ENCODE assay signal across 9 cellular contexts in genomic region chr2:72143441-72144356, GRCh38. TPM values are rescaled to one million over a fixed set of nuclear protein-coding genes. Genes with fewer than 3 reads are reported as not detected.
DNase-seq lines count a peak whose midpoint lies in the region; ATAC-seq and TF ChIP-seq lines count a peak whose summit lies in the region.
"Had no signal": no experiment of that assay in that cellular context is flagged by ENCODE, and none has a peak within 500 bp of the region (broad histone marks: within the 10 kb centered on the region; RNA-seq: fewer than 3 reads in every experiment).

No MANE protein-coding gene starts in this region.

- TF ChIP-seq EP300 in upper lobe of left lung (IDR thresholded peaks at IDR 0.05), result no peak

- DNase-seq in activated effector memory CD4-positive, alpha-beta T cell treated with anti-CD3 and anti-CD28 coated beads, Interleukin-2, amount 50 U/mL, for 16 hours, result peak; percentile 54
- DNase-seq in activated effector memory CD4-positive, alpha-beta T cell treated with Interleukin-2 at 50 U/mL for 16 hours, result no peak
- DNase-seq in endodermal cell (peak; percentile 72), naive B cell (no peak), upper lobe of left lung (peak in 1 of 2 donors; percentile 80), NCI-H1048 (lab: John Stamatoyannopoulos, UW) (no peak)
- DNase-seq: effector CD8-positive, alpha-beta T cell had no signal

- peaks cover 4% of the 10 kb centered on the region for H3K36me3 Mint-ChIP-seq in endodermal cell (ENCODE audit: low read depth)
- H3K36me3 Mint-ChIP-seq in naive B cell, result peaks cover 0 to 8% of the 10 kb centered on the region in 2 donors

- ATAC-seq in naive B cell (ENCODE audit: low read depth in 2 of 2) (no peak), upper lobe of left lung (ENCODE audit: low FRiP score in 2 of 2) (peak in 1 of 2 donors; percentile 6), HG03196 (IDR thresholded peaks at IDR 0.05; ENCODE audit: unreplicated experiment) (no peak), HG02885 (IDR thresholded peaks at IDR 0.05; ENCODE audit: poor library complexity, unreplicated experiment) (no peak)

- no peaks in the 10 kb centered on the region for H3K4me1 ChIP-seq in endodermal cell (ENCODE audit: control insufficient read depth, insufficient read depth, low read length)
- peaks cover 49 to 62% (median 55%) of the 10 kb centered on the region in 4 donors for H3K4me1 ChIP-seq in upper lobe of left lung

- H3K36me3 ChIP-seq in endodermal cell (ENCODE audit: control insufficient read depth, insufficient read depth, low read length) (no peaks in the 10 kb centered on the region), upper lobe of left lung (no peaks in the 10 kb centered on the region)

- H3K4me3 Mint-ChIP-seq in endodermal cell (peak overlapping the region; percentile 54), naive B cell (peak overlapping the region in 6 of 8 donors; percentile 53 to 75 (median 64))

- no peak for TF ChIP-seq CTCF in endodermal cell (conservative IDR thresholded peaks at IDR 0.05)
- TF ChIP-seq CTCF in upper lobe of left lung (IDR thresholded peaks at IDR 0.05), result no peak

- H3K27me3 Mint-ChIP-seq in endodermal cell (ENCODE audit: insufficient read depth), result peaks cover 96% of the 10 kb centered on the region
- peaks cover 21 to 78% (median 60%) of the 10 kb centered on the region in 3 donors for H3K27me3 Mint-ChIP-seq in naive B cell

- H3K27ac Mint-ChIP-seq in endodermal cell, result no peak overlapping the region
- H3K27ac Mint-ChIP-seq in naive B cell, result peak overlapping the region in 1 of 6 donors; percentile 47

- H3K4me1 Mint-ChIP-seq in endodermal cell, result peaks cover 13% of the 10 kb centered on the region
- H3K4me1 Mint-ChIP-seq in naive B cell, result peaks cover 15 to 35% (median 31%) of the 10 kb centered on the region in 3 donors

- WGBS in endodermal cell (ENCODE audit: insufficient coverage in 1 of 2, insufficient read length in 1 of 2), 2 experiments, result 3 to 5% methylated on average over 13 to 70 of the region's 70 CpGs
- 23 to 46% methylated on average over 48 to 70 of the region's 70 CpGs for WGBS in upper lobe of left lung, 2 donors

- H3K4me3 ChIP-seq in endodermal cell (ENCODE audit: low read length) (peak overlapping the region; percentile 56), upper lobe of left lung (peak overlapping the region in 3 of 4 donors; percentile 22 to 61 (median 45))

- no peak overlapping the region for H3K27ac ChIP-seq in endodermal cell (ENCODE audit: low read depth, low read length)
- H3K27ac ChIP-seq in upper lobe of left lung, result peak overlapping the region in 2 of 4 donors; percentile 37 to 66

- H3K9ac ChIP-seq in endodermal cell (ENCODE audit: extremely low read depth, low read length, poor library complexity, severe bottlenecking), result no peak overlapping the region

- H3K9me3 ChIP-seq in endodermal cell (ENCODE audit: control insufficient read depth, low read length), result peaks cover 14% of the 10 kb centered on the region
- H3K9me3 ChIP-seq in upper lobe of left lung, result no peaks in the 10 kb centered on the region

- H3K27me3 ChIP-seq in endodermal cell (ENCODE audit: control insufficient read depth, insufficient read depth, low read length, poor library complexity, severe bottlenecking) (peaks cover 99% of the 10 kb centered on the region), upper lobe of left lung (peaks cover 0 to 51% (median 32%) of the 10 kb centered on the region in 4 donors)

- peaks cover 14% of the 10 kb centered on the region for H3K9me3 Mint-ChIP-seq in endodermal cell
- peaks cover 0 to 12% (median 7%) of the 10 kb centered on the region in 7 donors for H3K9me3 Mint-ChIP-seq in naive B cell

- TF ChIP-seq POLR2A in upper lobe of left lung (IDR thresholded peaks at IDR 0.05), result no peak

RNA-seq across cellular contexts. Expression of gene CYP26B1, which starts 4.0 kb away (rescaled TPM):
- total RNA-seq in endodermal cell, result under 1 TPM; 0.09 to 0.91 TPM
- 8.0 TPM for polyA plus RNA-seq in endodermal cell (2013, experiment 1 of 2)
- polyA plus RNA-seq in endodermal cell (2013, experiment 2 of 2), result 7.7 TPM
- polyA plus RNA-seq in naive B cell (ENCODE audit: low read depth in 6 of 6), result not detected
- 1 to 10 TPM in 4 of 6 donors, under 1 TPM in 1, not detected in 1; 0.89 to 4.8 (median 4.5) TPM for total RNA-seq in upper lobe of left lung

Comparison
In these comparisons a context has a peak if more than half of its experiments do, and no peak if none do; other contexts are left out.
1. DNase-seq: peak in activated effector memory CD4-positive, alpha-beta T cell treated with anti-CD3 and anti-CD28 coated beads, Interleukin-2, amount 50 U/mL, for 16 hours (single experiment) and endodermal cell (single experiment); none in activated effector memory CD4-positive, alpha-beta T cell treated with Interleukin-2 at 50 U/mL for 16 hours (single experiment), naive B cell (single experiment) and NCI-H1048 (single experiment).